In genomic region chr6:166940643-166941068, GRCh38 we compare ENCODE assay signal across 12 cellular contexts. TPM values are rescaled to one million over a fixed set of nuclear protein-coding genes. Genes with fewer than 3 reads are reported as not detected.
A peak's percentile ranks its signal among the peaks of the same experiment; 100 is the strongest.
DNase-seq lines count a peak whose midpoint lies in the region; ATAC-seq, FAIRE-seq and TF ChIP-seq lines count a peak whose summit lies in the region.
"Had no signal": no experiment of that assay in that cellular context is flagged by ENCODE, and none has a peak within 500 bp of the region (broad histone marks: within the 10 kb centered on the region; RNA-seq: fewer than 3 reads in every experiment).

No MANE protein-coding gene starts in this region.

- H3K9me3 ChIP-seq in CD4-positive, CD25-positive, alpha-beta regulatory T cell (ENCODE audit: control insufficient read depth in 2 of 2, low read length in 2 of 2) = no peaks in the 10 kb centered on the region
- no peaks in the 10 kb centered on the region for H3K9me3 ChIP-seq in HepG2 (ENCODE audit: low read length)
- H3K9me3 ChIP-seq in transverse colon = no peaks in the 10 kb centered on the region

- H3K4me3 ChIP-seq in CD4-positive, CD25-positive, alpha-beta regulatory T cell (ENCODE audit: low read depth, low read length) = no peak overlapping the region
- no peak overlapping the region for H3K4me3 ChIP-seq in HepG2 (replicated peaks in 1 of 3; ENCODE audit: insufficient read depth in 1 of 3, low read depth in 2 of 3, low read length in 3 of 3)
- H3K4me3 ChIP-seq in transverse colon = no peak overlapping the region

- H3K4me3 Mint-ChIP-seq in CD4-positive, CD25-positive, alpha-beta regulatory T cell = no peak overlapping the region
- peak overlapping the region; percentile 80 for H3K4me3 Mint-ChIP-seq in activated T-helper 17 cell treated with anti-CD3 and anti-CD28 coated beads, Interleukin-2, amount 50 U/mL, for 72 hours
- no peak overlapping the region for H3K4me3 Mint-ChIP-seq in glutamatergic neuron (ENCODE audit: unreplicated experiment)
- H3K4me3 Mint-ChIP-seq: CD8-positive, alpha-beta T cell had no signal

- H3K4me1 Mint-ChIP-seq in CD4-positive, CD25-positive, alpha-beta regulatory T cell = peaks cover 16 to 62% (median 27%) of the 10 kb centered on the region in 4 donors
- H3K4me1 Mint-ChIP-seq in activated T-helper 17 cell treated with anti-CD3 and anti-CD28 coated beads, Interleukin-2, amount 50 U/mL, for 72 hours = peaks cover 23% of the 10 kb centered on the region
- H3K4me1 Mint-ChIP-seq in glutamatergic neuron (ENCODE audit: low read depth, unreplicated experiment) = peaks cover 2% of the 10 kb centered on the region

- no peak for TF ChIP-seq RAD21 in HepG2 (CRISPR knock-in tag; IDR thresholded peaks at IDR 0.05)

- H3K9ac ChIP-seq in HepG2 (ENCODE audit: insufficient read depth, low read depth, low read length) = no peak overlapping the region
- H3K9ac ChIP-seq: KMS-11 had no signal

- H3K27me3 ChIP-seq in CD4-positive, CD25-positive, alpha-beta regulatory T cell (ENCODE audit: control insufficient read depth, insufficient read depth, low read length) = no peaks in the 10 kb centered on the region
- H3K27me3 ChIP-seq in HepG2 (ENCODE audit: control insufficient read depth in 1 of 2, insufficient read depth in 2 of 2, low read length in 2 of 2) (no peaks in the 10 kb centered on the region), transverse colon (no peaks in the 10 kb centered on the region)

- no peaks in the 10 kb centered on the region for H3K79me2 ChIP-seq in HepG2 (ENCODE audit: insufficient read depth, low read length)

- BruUV-seq in HepG2 (replicated peaks; lab: Mats Ljungman, UMichigan) = no TSS peak

- DNase-seq in CD4-positive, CD25-positive, alpha-beta regulatory T cell = no peak
- DNase-seq in H4 (ENCODE audit: low spot score) (peak; percentile 40), HepG2 (ENCODE audit: low spot score) (no peak), glutamatergic neuron (no peak), transverse colon (no peak)
- DNase-seq: activated effector memory CD4-positive, alpha-beta T cell treated with Interleukin-2 at 50 U/mL for 16 hours; NCI-H2029 had no signal

- no peak for ATAC-seq in CD4-positive, CD25-positive, alpha-beta regulatory T cell (ENCODE audit: low read depth in 2 of 2)
- peak; percentile 47 for ATAC-seq in activated T-helper 17 cell treated with anti-CD3 and anti-CD28 coated beads, Interleukin-2, amount 50 U/mL, for 72 hours (replicated peaks)
- ATAC-seq in HepG2 (peak; percentile 59), HG03175 (IDR thresholded peaks at IDR 0.05; ENCODE audit: unreplicated experiment) (no peak), GM21447 (IDR thresholded peaks at IDR 0.05; ENCODE audit: unreplicated experiment) (no peak)
- ATAC-seq: CD8-positive, alpha-beta T cell had no signal

- H3K27me3 Mint-ChIP-seq in CD4-positive, CD25-positive, alpha-beta regulatory T cell = no peaks in the 10 kb centered on the region
- no peaks in the 10 kb centered on the region for H3K27me3 Mint-ChIP-seq in activated T-helper 17 cell treated with anti-CD3 and anti-CD28 coated beads, Interleukin-2, amount 50 U/mL, for 72 hours
- peaks cover 1% of the 10 kb centered on the region for H3K27me3 Mint-ChIP-seq in glutamatergic neuron (ENCODE audit: unreplicated experiment)

- H3K4me2 ChIP-seq in HepG2 (ENCODE audit: low read depth, low read length) = no peak overlapping the region
- H3K4me2 ChIP-seq: KMS-11 had no signal

- FAIRE-seq in HepG2 (lab: Jason Lieb, UNC) = no peak

- H3K4me1 ChIP-seq in CD4-positive, CD25-positive, alpha-beta regulatory T cell (ENCODE audit: control insufficient read depth, insufficient read depth, low read length, poor library complexity, severe bottlenecking) = peaks cover 28% of the 10 kb centered on the region
- H3K4me1 ChIP-seq in HepG2 (ENCODE audit: insufficient read depth, low read length) (no peaks in the 10 kb centered on the region), transverse colon (no peaks in the 10 kb centered on the region)

- H3K27ac Mint-ChIP-seq in CD4-positive, CD25-positive, alpha-beta regulatory T cell = peak overlapping the region in 2 of 3 donors; percentile 36 to 79
- H3K27ac Mint-ChIP-seq in activated T-helper 17 cell treated with anti-CD3 and anti-CD28 coated beads, Interleukin-2, amount 50 U/mL, for 72 hours = peak overlapping the region; percentile 17
- H3K27ac Mint-ChIP-seq in glutamatergic neuron (ENCODE audit: unreplicated experiment) = no peak overlapping the region

- H3K36me3 ChIP-seq in CD4-positive, CD25-positive, alpha-beta regulatory T cell (ENCODE audit: control insufficient read depth, insufficient read depth, low read length) = peaks cover 67% of the 10 kb centered on the region
- H3K36me3 ChIP-seq in HepG2 (replicated peaks in 1 of 2; ENCODE audit: control insufficient read depth in 1 of 2, insufficient read depth in 2 of 2, low read length in 2 of 2) (peaks cover 42 to 87% of the 10 kb centered on the region in 2 experiments), transverse colon (peaks cover 0 to 31% (median 8%) of the 10 kb centered on the region in 4 donors)

- CTCF ChIA-PET in HepG2 (lab: Yijun Ruan, JAX; ENCODE audit: low intra/inter-chr PET ratio, low total read pairs) = no interaction called here

- H3K27ac ChIP-seq in CD4-positive, CD25-positive, alpha-beta regulatory T cell (ENCODE audit: insufficient read depth, low read length, poor library complexity, severe bottlenecking) = no peak overlapping the region
- H3K27ac ChIP-seq in HepG2 (ENCODE audit: extremely low read length, insufficient read depth, low read length) = no peak overlapping the region
- H3K27ac ChIP-seq in transverse colon = no peak overlapping the region
- H3K27ac ChIP-seq: KMS-11 had no signal

- H2AFZ ChIP-seq in HepG2 (ENCODE audit: low read length) = no peak overlapping the region

- no peak for TF ChIP-seq POLR2A in HepG2 (IDR thresholded peaks at IDR 0.05; ENCODE audit: insufficient read depth in 1 of 2, low read depth in 2 of 2, low read length in 2 of 2)
- no peak for TF ChIP-seq POLR2A in transverse colon (IDR thresholded peaks at IDR 0.05)

- POLR2A ChIA-PET in HepG2 (lab: Yijun Ruan, JAX) = interaction anchor here (0.6 kb wide), 1 partner anchor 16 kb away, joined by 3 read pairs; the partner anchor contains the start of gene RNASET2

- TF ChIP-seq EP300 in HepG2 (IDR thresholded peaks at IDR 0.05; ENCODE audit: low read depth in 2 of 2, low read length in 2 of 2) (no peak), HepG2 (CRISPR knock-in tag; IDR thresholded peaks at IDR 0.05; ENCODE audit: borderline replicate concordance) (no peak), transverse colon (IDR thresholded peaks at IDR 0.05; ENCODE audit: low read depth) (no peak)

- H4K20me1 ChIP-seq in HepG2 (ENCODE audit: insufficient read depth, low read length) = peaks cover 28% of the 10 kb centered on the region

- H3K36me3 Mint-ChIP-seq in CD4-positive, CD25-positive, alpha-beta regulatory T cell = peaks cover 48% of the 10 kb centered on the region
- H3K36me3 Mint-ChIP-seq in activated T-helper 17 cell treated with anti-CD3 and anti-CD28 coated beads, Interleukin-2, amount 50 U/mL, for 72 hours (ENCODE audit: low read depth) = peaks cover 98% of the 10 kb centered on the region
- no peaks in the 10 kb centered on the region for H3K36me3 Mint-ChIP-seq in glutamatergic neuron (ENCODE audit: unreplicated experiment)

- WGBS in HepG2 (ENCODE audit: low lambda C conversion rate) = 90% methylated on average over 7 of the region's 7 CpGs
- WGBS in transverse colon (ENCODE audit: low coverage in 1 of 2), 2 donors = 84 to 93% methylated on average over 3 to 7 of the region's 7 CpGs

- peaks cover 0 to 1% (median 0%) of the 10 kb centered on the region in 7 donors for H3K9me3 Mint-ChIP-seq in CD4-positive, CD25-positive, alpha-beta regulatory T cell
- H3K9me3 Mint-ChIP-seq in activated T-helper 17 cell treated with anti-CD3 and anti-CD28 coated beads, Interleukin-2, amount 50 U/mL, for 72 hours = no peaks in the 10 kb centered on the region
- H3K9me3 Mint-ChIP-seq in glutamatergic neuron (ENCODE audit: unreplicated experiment) = no peaks in the 10 kb centered on the region
- H3K9me3 Mint-ChIP-seq: CD8-positive, alpha-beta T cell had no signal

- intact Hi-C loops in HepG2 (cut with micrococcal nuclease; ENCODE audit: unreplicated experiment) = no loop called here
- intact Hi-C loops in transverse colon (cut with DNase I; ENCODE audit: low total_unique reads) = no loop called here

- TF ChIP-seq CTCF in HepG2 (CRISPR knock-in tag; IDR thresholded peaks at IDR 0.05) (no peak), glutamatergic neuron (IDR thresholded peaks at IDR 0.05; ENCODE audit: partially characterized antibody, unreplicated experiment) (no peak), transverse colon (IDR thresholded peaks at IDR 0.05) (no peak)

- in situ Hi-C loops in HepG2 (cut with HindIII; ENCODE audit: extremely low pct_ligation_motif_present, low pct_unique_long_range_greater_than_20kb) (no loop called here), transverse colon (cut with MboI; ENCODE audit: low pct_ligation_motif_present in 1 of 4, low pct_unique_long_range_greater_than_20kb in 1 of 4, low sequenced_read_pairs in 3 of 4) (no loop called here)

RNA-seq across cellular contexts. Expression of gene RNASET2, which starts 15.7 kb away (rescaled TPM):
- 213 TPM for total RNA-seq in CD4-positive, CD25-positive, alpha-beta regulatory T cell
- 100 to 1,000 TPM; 361 to 410 (median 381) TPM for polyA plus RNA-seq in CD4-positive, CD25-positive, alpha-beta regulatory T cell
- total RNA-seq in H4 (2014; rRNA removed; shearing (Covaris generic)) = 9.8 and 19.8 TPM in 2 replicates
- 100 to 1,000 TPM in 1 of 2 donors, 10 to 100 TPM in 1; 94.2 to 210 TPM for total RNA-seq in activated T-helper 17 cell treated with anti-CD3 and anti-CD28 coated beads, Interleukin-2, amount 50 U/mL, for 72 hours
- total RNA-seq in HepG2 (2016; rRNA removed; fragmentation: Illumina TruSeq; extraction: Trizol) (22.4 and 44.6 TPM in 2 replicates), glutamatergic neuron (ENCODE audit: unreplicated experiment) (2.2 TPM), transverse colon (100 to 1,000 TPM; 121 to 191 (median 176) TPM)
- total RNA-seq in HepG2 (2016; cell fraction: cytosol; rRNA removed; fragmentation: Illumina TruSeq; extraction: Trizol; ENCODE audit: low read depth) = 26.9 and 41.2 TPM in 2 replicates
- total RNA-seq in HepG2 (2016; cell fraction: insoluble cytoplasmic fraction; rRNA removed; fragmentation: Illumina TruSeq; extraction: Trizol) = 25.4 and 45.4 TPM in 2 replicates
- 24.1 and 38.2 TPM in 2 replicates for total RNA-seq in HepG2 (2016; cell fraction: membrane; rRNA removed; fragmentation: Illumina TruSeq; extraction: Trizol)
- total RNA-seq in HepG2 (2016; cell fraction: nucleus; rRNA removed; fragmentation: Illumina TruSeq; extraction: Trizol) = 30.2 and 32.0 TPM in 2 replicates
- 597 and 696 TPM in 2 replicates for polyA plus RNA-seq in HepG2 (2011; rRNA removed)
- polyA plus RNA-seq in HepG2 (2011; cell fraction: cytosol; rRNA removed) = 456 and 545 TPM in 2 replicates
- 515 and 552 TPM in 2 replicates for polyA plus RNA-seq in HepG2 (2011; cell fraction: nucleus; rRNA removed)
- polyA plus RNA-seq in HepG2 (2012) = 446 and 587 TPM in 2 replicates
- polyA plus RNA-seq in HepG2 (2016; cell fraction: cytosol; fragmentation: Illumina TruSeq; extraction: Trizol; ENCODE audit: low read depth) = 21.3 and 41.6 TPM in 2 replicates
- polyA plus RNA-seq in HepG2 (2016; cell fraction: insoluble cytoplasmic fraction; fragmentation: Illumina TruSeq; extraction: Trizol; ENCODE audit: low read depth) = 26.6 and 27.0 TPM in 2 replicates
- 23.6 and 34.9 TPM in 2 replicates for polyA plus RNA-seq in HepG2 (2016; cell fraction: membrane; fragmentation: Illumina TruSeq; extraction: Trizol; ENCODE audit: low read depth)
- polyA plus RNA-seq in HepG2 (2016; cell fraction: nucleus; fragmentation: Illumina TruSeq; extraction: Trizol; ENCODE audit: insufficient read depth, low read depth) = 68.7 and 69.0 TPM in 2 replicates
- polyA minus RNA-seq in HepG2 (2011; rRNA and poly(A)+ RNA removed; ENCODE audit: low replicate concordance) = 4.7 and 104 TPM in 2 replicates
- polyA minus RNA-seq in HepG2 (2011; cell fraction: cytosol; rRNA and poly(A)+ RNA removed) = 149 and 185 TPM in 2 replicates
- 159 and 184 TPM in 2 replicates for polyA minus RNA-seq in HepG2 (2011; cell fraction: nucleus; rRNA and poly(A)+ RNA removed)

RNA-seq across cellular contexts. Expression of gene CEP43, which starts 58.5 kb away (rescaled TPM):
- 32.5 TPM for total RNA-seq in CD4-positive, CD25-positive, alpha-beta regulatory T cell
- 1 to 10 TPM; 5.6 to 9.8 (median 7.4) TPM for polyA plus RNA-seq in CD4-positive, CD25-positive, alpha-beta regulatory T cell
- 16.7 and 17.4 TPM in 2 replicates for total RNA-seq in H4 (2014; rRNA removed; shearing (Covaris generic))
- 10 to 100 TPM; 24.7 to 29.0 TPM for total RNA-seq in activated T-helper 17 cell treated with anti-CD3 and anti-CD28 coated beads, Interleukin-2, amount 50 U/mL, for 72 hours
- total RNA-seq in HepG2 (2016; rRNA removed; fragmentation: Illumina TruSeq; extraction: Trizol) (73.9 and 88.4 TPM in 2 replicates), glutamatergic neuron (ENCODE audit: unreplicated experiment) (12.1 TPM), transverse colon (10 to 100 TPM in 2 of 4 donors, 1 to 10 TPM in 2; 3.6 to 31.0 (median 14.3) TPM)
- 84.7 and 89.7 TPM in 2 replicates for total RNA-seq in HepG2 (2016; cell fraction: cytosol; rRNA removed; fragmentation: Illumina TruSeq; extraction: Trizol; ENCODE audit: low read depth)
- 68.4 and 95.5 TPM in 2 replicates for total RNA-seq in HepG2 (2016; cell fraction: insoluble cytoplasmic fraction; rRNA removed; fragmentation: Illumina TruSeq; extraction: Trizol)
- 46.9 and 49.2 TPM in 2 replicates for total RNA-seq in HepG2 (2016; cell fraction: membrane; rRNA removed; fragmentation: Illumina TruSeq; extraction: Trizol)
- total RNA-seq in HepG2 (2016; cell fraction: nucleus; rRNA removed; fragmentation: Illumina TruSeq; extraction: Trizol) = 62.5 and 63.7 TPM in 2 replicates
- 20.7 and 29.3 TPM in 2 replicates for polyA plus RNA-seq in HepG2 (2011; rRNA removed)
- 8.6 and 10.8 TPM in 2 replicates for polyA plus RNA-seq in HepG2 (2011; cell fraction: cytosol; rRNA removed)
- polyA plus RNA-seq in HepG2 (2011; cell fraction: nucleus; rRNA removed) = 39.4 and 43.9 TPM in 2 replicates
- 15.0 and 26.1 TPM in 2 replicates for polyA plus RNA-seq in HepG2 (2012)
- 15.3 and 16.0 TPM in 2 replicates for polyA plus RNA-seq in HepG2 (2016; cell fraction: cytosol; fragmentation: Illumina TruSeq; extraction: Trizol; ENCODE audit: low read depth)
- 90.9 and 96.9 TPM in 2 replicates for polyA plus RNA-seq in HepG2 (2016; cell fraction: insoluble cytoplasmic fraction; fragmentation: Illumina TruSeq; extraction: Trizol; ENCODE audit: low read depth)
- polyA plus RNA-seq in HepG2 (2016; cell fraction: membrane; fragmentation: Illumina TruSeq; extraction: Trizol; ENCODE audit: low read depth) = 23.9 and 25.0 TPM in 2 replicates
- 111 and 119 TPM in 2 replicates for polyA plus RNA-seq in HepG2 (2016; cell fraction: nucleus; fragmentation: Illumina TruSeq; extraction: Trizol; ENCODE audit: insufficient read depth, low read depth)
- 4.7 and 5.1 TPM in 2 replicates for polyA minus RNA-seq in HepG2 (2011; rRNA and poly(A)+ RNA removed; ENCODE audit: low replicate concordance)
- polyA minus RNA-seq in HepG2 (2011; cell fraction: cytosol; rRNA and poly(A)+ RNA removed) = 15.3 and 20.4 TPM in 2 replicates
- polyA minus RNA-seq in HepG2 (2011; cell fraction: nucleus; rRNA and poly(A)+ RNA removed) = 42.8 and 56.1 TPM in 2 replicates

Comparison
In these comparisons a context has a peak if more than half of its experiments do, and no peak if none do; other contexts are left out.
1. ATAC-seq: peak in activated T-helper 17 cell treated with anti-CD3 and anti-CD28 coated beads, Interleukin-2, amount 50 U/mL, for 72 hours (single experiment) and HepG2 (single experiment); none in CD4-positive, CD25-positive, alpha-beta regulatory T cell (0 of 2), HG03175 (single experiment) and GM21447 (single experiment).